21 cellular contexts compared by ENCODE assay signal in genomic region chr1:232587141-232588008, GRCh38. TPM values are rescaled to one million over a fixed set of nuclear protein-coding genes. Genes with fewer than 3 reads are reported as not detected.
DNase-seq lines count a peak whose midpoint lies in the region; ATAC-seq, FAIRE-seq and TF ChIP-seq lines count a peak whose summit lies in the region.
"Had no signal": no experiment of that assay in that cellular context is flagged by ENCODE, and none has a peak within 500 bp of the region (broad histone marks: within the 10 kb centered on the region; RNA-seq: fewer than 3 reads in every experiment).

No MANE protein-coding gene starts in this region.

- TF ChIP-seq CTCF in left ventricle myocardium inferior (IDR thresholded peaks at IDR 0.05; ENCODE audit: borderline replicate concordance), result no peak

- CTCF ChIA-PET in CD8-positive, alpha-beta memory T cell (lab: Charles Lee), result no interaction called here

- H3K4me1 ChIP-seq in left ventricle myocardium inferior, result peaks cover 70% of the 10 kb centered on the region
- H3K4me1 ChIP-seq in CD8-positive, alpha-beta memory T cell (ENCODE audit: insufficient read depth, low read length), result no peaks in the 10 kb centered on the region
- H3K4me1 ChIP-seq: A549, body of pancreas had no signal

- ATAC-seq in Right ventricle myocardium superior (ENCODE audit: poor library complexity), result no peak
- ATAC-seq: A549, body of pancreas, psoas muscle, WTC11 had no signal

- no peaks in the 10 kb centered on the region for H3K36me3 ChIP-seq in left ventricle myocardium inferior
- H3K36me3 ChIP-seq in CD8-positive, alpha-beta memory T cell (ENCODE audit: insufficient read depth, low read length), result no peaks in the 10 kb centered on the region
- H3K36me3 ChIP-seq: tibial nerve had no signal

- FAIRE-seq in islet of Langerhans (lab: Jason Lieb, UNC) (peak; percentile 33), H54 (lab: Jason Lieb, UNC) (no peak)
- FAIRE-seq: A549, GM12892 had no signal

- H3K4me3 Mint-ChIP-seq in CD8-positive, alpha-beta memory T cell, result peak overlapping the region in 1 of 7 donors; percentile 22
- H3K4me3 Mint-ChIP-seq: mesothelial cell of epicardium, naive B cell, WTC11 had no signal

- H3K9me3 Mint-ChIP-seq in CD8-positive, alpha-beta memory T cell, result peaks cover 0 to 4% (median 2%) of the 10 kb centered on the region in 5 donors
- H3K9me3 Mint-ChIP-seq: mesothelial cell of epicardium, WTC11 had no signal

- intact Hi-C loops in left ventricle myocardium inferior (cut with micrococcal nuclease) (no loop called here), Right ventricle myocardium superior (cut with DNase I) (no loop called here)

- no peaks in the 10 kb centered on the region for H3K9me3 ChIP-seq in left ventricle myocardium inferior (replicated peaks)
- H3K9me3 ChIP-seq in CD8-positive, alpha-beta memory T cell (ENCODE audit: low read length), result no peaks in the 10 kb centered on the region
- H3K9me3 ChIP-seq: A549, body of pancreas, psoas muscle, tibial nerve had no signal

- H3K27ac ChIP-seq in left ventricle myocardium inferior (replicated peaks), result peak overlapping the region; percentile 52
- H3K27ac ChIP-seq in CD8-positive, alpha-beta memory T cell (ENCODE audit: low read depth, low read length), result no peak overlapping the region
- H3K27ac ChIP-seq: A549, body of pancreas, psoas muscle had no signal

- no peaks in the 10 kb centered on the region for H3K27me3 Mint-ChIP-seq in CD8-positive, alpha-beta memory T cell
- H3K27me3 Mint-ChIP-seq: naive B cell had no signal

- peak overlapping the region in 5 of 8 donors; percentile 9 to 88 (median 55) for H3K27ac Mint-ChIP-seq in CD8-positive, alpha-beta memory T cell
- H3K27ac Mint-ChIP-seq: mesothelial cell of epicardium, WTC11 had no signal

- H3K27me3 ChIP-seq in left ventricle myocardium inferior (ENCODE audit: low read depth), result no peaks in the 10 kb centered on the region
- H3K27me3 ChIP-seq in CD8-positive, alpha-beta memory T cell (ENCODE audit: insufficient read depth, low read length, poor library complexity, severe bottlenecking), result no peaks in the 10 kb centered on the region
- H3K27me3 ChIP-seq: body of pancreas, tibial nerve had no signal

- peaks cover 0 to 14% (median 0%) of the 10 kb centered on the region in 3 donors for H3K36me3 Mint-ChIP-seq in CD8-positive, alpha-beta memory T cell
- H3K36me3 Mint-ChIP-seq: naive B cell, WTC11 had no signal

- peak; percentile 27 to 30 for DNase-seq in activated CD4-positive, alpha-beta T cell treated with anti-CD3 and anti-CD28 coated beads, Interleukin-2, amount 50 U/mL, for 48 hours
- no peak for DNase-seq in activated CD4-positive, alpha-beta T cell treated with anti-CD3 and anti-CD28 coated beads, Interleukin-2, amount 50 U/mL, for 4 hours
- DNase-seq in left ventricle myocardium inferior (no peak), Right ventricle myocardium superior (no peak), H54 (ENCODE audit: insufficient read length, low spot score) (no peak)
- DNase-seq in CD8-positive, alpha-beta memory T cell, result no peak
- DNase-seq in activated CD4-positive, CD25-positive, alpha-beta regulatory T cell (lab: John Stamatoyannopoulos, UW), result no peak
- DNase-seq: AML-193, body of pancreas, naive B cell, NCI-H187, NCI-H526, occipital lobe, psoas muscle, T1000 had no signal

- no peak for TF ChIP-seq POLR2A in H54 (IDR thresholded peaks at IDR 0.05; ENCODE audit: low read depth, low read length)

- H3K4me3 ChIP-seq in left ventricle myocardium inferior, result no peak overlapping the region
- H3K4me3 ChIP-seq in CD8-positive, alpha-beta memory T cell (ENCODE audit: low read length), result no peak overlapping the region
- H3K4me3 ChIP-seq: A549, body of pancreas, psoas muscle, tibial nerve had no signal

- POLR2A ChIA-PET in CD8-positive, alpha-beta memory T cell (lab: Charles Lee), result no interaction called here

- H3K4me1 Mint-ChIP-seq in CD8-positive, alpha-beta memory T cell, result peaks cover 11 to 41% (median 23%) of the 10 kb centered on the region in 3 donors

RNA-seq across cellular contexts. Expression of gene SIPA1L2, which starts 42.6 kb away (rescaled TPM):
- 127 TPM for total RNA-seq in left ventricle myocardium inferior
- total RNA-seq in Right ventricle myocardium superior, result 120 TPM
- total RNA-seq in CD8-positive, alpha-beta memory T cell, result 10 to 100 TPM in 1 of 2 experiments, 1 to 10 TPM in 1; 10.0 to 12.2 TPM
- polyA plus RNA-seq in CD8-positive, alpha-beta memory T cell, result 1.4 TPM

Comparison
In these comparisons a context has a peak if more than half of its experiments do, and no peak if none do; other contexts are left out.
1. DNase-seq: peak in activated CD4-positive, alpha-beta T cell treated with anti-CD3 and anti-CD28 coated beads, Interleukin-2, amount 50 U/mL, for 48 hours (2 of 2); none in activated CD4-positive, alpha-beta T cell treated with anti-CD3 and anti-CD28 coated beads, Interleukin-2, amount 50 U/mL, for 4 hours (0 of 2), left ventricle myocardium inferior (single experiment), Right ventricle myocardium superior (single experiment), CD8-positive, alpha-beta memory T cell (0 of 5), activated CD4-positive, CD25-positive, alpha-beta regulatory T cell (0 of 4) and H54 (single experiment).